8 cellular contexts compared by ENCODE assay signal in genomic region chr1:21909787-21910503, GRCh38. TPM values are rescaled to one million over a fixed set of nuclear protein-coding genes. Genes with fewer than 3 reads are reported as not detected.
A peak's percentile ranks its signal among the peaks of the same experiment; 100 is the strongest.
DNase-seq lines count a peak whose midpoint lies in the region; ATAC-seq lines count a peak whose summit lies in the region.

No MANE protein-coding gene starts in this region.

- no peaks in the 10 kb centered on the region for H3K36me3 ChIP-seq in HUES48 (ENCODE audit: control insufficient read depth, insufficient read depth, low read length)

- ATAC-seq in GM21367 (IDR thresholded peaks at IDR 0.05; ENCODE audit: unreplicated experiment) (no peak), HG03135 (IDR thresholded peaks at IDR 0.05; ENCODE audit: unreplicated experiment) (no peak)

- peaks cover 29% of the 10 kb centered on the region for H3K4me1 ChIP-seq in HUES48 (ENCODE audit: control insufficient read depth, insufficient read depth, low read length)

- no peaks in the 10 kb centered on the region for H3K27me3 ChIP-seq in HUES48 (ENCODE audit: control insufficient read depth, insufficient read depth, low read length)

- no peaks in the 10 kb centered on the region for H3K36me3 Mint-ChIP-seq in activated T-helper 1 cell treated with anti-CD3 and anti-CD28 coated beads, Interleukin-12 subunit alpha, Interleukin-12 subunit beta, Interleukin-2, Interleukin-4 antibody, amounts not matched to agents 30 ng/mL and 10 ng/mL and 1 ng/mL, durations not matched to agents 14 hours and 24 hours and 36 hours (ENCODE audit: low read depth)

- peak overlapping the region; percentile 76 for H3K27ac ChIP-seq in HUES48 (ENCODE audit: low read depth, low read length)

- peaks cover 27% of the 10 kb centered on the region for H3K4me1 Mint-ChIP-seq in activated T-helper 1 cell treated with anti-CD3 and anti-CD28 coated beads, Interleukin-12 subunit alpha, Interleukin-12 subunit beta, Interleukin-2, Interleukin-4 antibody, amounts not matched to agents 30 ng/mL and 10 ng/mL and 1 ng/mL, durations not matched to agents 14 hours and 24 hours and 36 hours (ENCODE audit: low read depth)

- no peaks in the 10 kb centered on the region for H3K9me3 Mint-ChIP-seq in activated T-helper 1 cell treated with anti-CD3 and anti-CD28 coated beads, Interleukin-12 subunit alpha, Interleukin-12 subunit beta, Interleukin-2, Interleukin-4 antibody, amounts not matched to agents 30 ng/mL and 10 ng/mL and 1 ng/mL, durations not matched to agents 14 hours and 24 hours and 36 hours

- intact Hi-C loops in activated T-helper 1 cell treated with anti-CD3 and anti-CD28 coated beads, Interleukin-12 subunit alpha, Interleukin-12 subunit beta, Interleukin-2, Interleukin-4 antibody, amounts not matched to agents 30 ng/mL and 10 ng/mL and 1 ng/mL, durations not matched to agents 14 hours and 24 hours and 36 hours (cut with micrococcal nuclease), result no loop called here

- peaks cover 4% of the 10 kb centered on the region for H3K27me3 Mint-ChIP-seq in activated T-helper 1 cell treated with anti-CD3 and anti-CD28 coated beads, Interleukin-12 subunit alpha, Interleukin-12 subunit beta, Interleukin-2, Interleukin-4 antibody, amounts not matched to agents 30 ng/mL and 10 ng/mL and 1 ng/mL, durations not matched to agents 14 hours and 24 hours and 36 hours (ENCODE audit: insufficient read depth)

- H3K9ac ChIP-seq in HUES48 (ENCODE audit: low read depth, low read length), result peak overlapping the region; percentile 40

- no peaks in the 10 kb centered on the region for H3K9me3 ChIP-seq in HUES48 (ENCODE audit: control insufficient read depth, insufficient read depth, low read length)

- H3K27ac Mint-ChIP-seq in activated T-helper 1 cell treated with anti-CD3 and anti-CD28 coated beads, Interleukin-12 subunit alpha, Interleukin-12 subunit beta, Interleukin-2, Interleukin-4 antibody, amounts not matched to agents 30 ng/mL and 10 ng/mL and 1 ng/mL, durations not matched to agents 14 hours and 24 hours and 36 hours, result peak overlapping the region; percentile 53

- no peak overlapping the region for H3K4me3 Mint-ChIP-seq in activated T-helper 1 cell treated with anti-CD3 and anti-CD28 coated beads, Interleukin-12 subunit alpha, Interleukin-12 subunit beta, Interleukin-2, Interleukin-4 antibody, amounts not matched to agents 30 ng/mL and 10 ng/mL and 1 ng/mL, durations not matched to agents 14 hours and 24 hours and 36 hours

- peak; percentile 5 for DNase-seq in activated T-helper 1 cell treated with anti-CD3 and anti-CD28 coated beads, Interleukin-12 subunit alpha, Interleukin-12 subunit beta, Interleukin-2, Interleukin-4 antibody, amounts not matched to agents 30 ng/mL and 10 ng/mL and 1 ng/mL, durations not matched to agents 14 hours and 24 hours and 36 hours (ENCODE audit: low spot score)
- DNase-seq in hepatic stellate cell (ENCODE audit: low spot score) (peak; percentile 87), NCI-H1105 treated with DMSO at 0.1 percent for 48 hours (lab: John Stamatoyannopoulos, UW) (no peak)
- DNase-seq in stimulated activated CD4-positive, alpha-beta T cell treated with anti-CD3 and anti-CD28 coated beads, Interleukin-2, amount 100 ng/mL, for 48 hours, result peak; percentile 30 to 38
- no peak for DNase-seq in effector CD4-positive, alpha-beta T cell

- no peak overlapping the region for H3K4me3 ChIP-seq in HUES48 (ENCODE audit: low read depth, low read length)

RNA-seq across cellular contexts. Expression of gene HSPG2, which starts 27.2 kb away (rescaled TPM):
- 1.4 and 2.4 TPM in 2 replicates for total RNA-seq in activated T-helper 1 cell treated with anti-CD3 and anti-CD28 coated beads, Interleukin-12 subunit alpha, Interleukin-12 subunit beta, Interleukin-2, Interleukin-4 antibody, amounts not matched to agents 30 ng/mL and 10 ng/mL and 1 ng/mL, durations not matched to agents 14 hours and 24 hours and 36 hours

Comparison
In these comparisons a context has a peak if more than half of its experiments do, and no peak if none do; other contexts are left out.
1. DNase-seq: peak in activated T-helper 1 cell treated with anti-CD3 and anti-CD28 coated beads, Interleukin-12 subunit alpha, Interleukin-12 subunit beta, Interleukin-2, Interleukin-4 antibody, amounts not matched to agents 30 ng/mL and 10 ng/mL and 1 ng/mL, durations not matched to agents 14 hours and 24 hours and 36 hours (single experiment), hepatic stellate cell (single experiment) and stimulated activated CD4-positive, alpha-beta T cell treated with anti-CD3 and anti-CD28 coated beads, Interleukin-2, amount 100 ng/mL, for 48 hours (2 of 2); none in NCI-H1105 treated with DMSO at 0.1 percent for 48 hours (single experiment) and effector CD4-positive, alpha-beta T cell (single experiment).